In the genomic region with DNA sequence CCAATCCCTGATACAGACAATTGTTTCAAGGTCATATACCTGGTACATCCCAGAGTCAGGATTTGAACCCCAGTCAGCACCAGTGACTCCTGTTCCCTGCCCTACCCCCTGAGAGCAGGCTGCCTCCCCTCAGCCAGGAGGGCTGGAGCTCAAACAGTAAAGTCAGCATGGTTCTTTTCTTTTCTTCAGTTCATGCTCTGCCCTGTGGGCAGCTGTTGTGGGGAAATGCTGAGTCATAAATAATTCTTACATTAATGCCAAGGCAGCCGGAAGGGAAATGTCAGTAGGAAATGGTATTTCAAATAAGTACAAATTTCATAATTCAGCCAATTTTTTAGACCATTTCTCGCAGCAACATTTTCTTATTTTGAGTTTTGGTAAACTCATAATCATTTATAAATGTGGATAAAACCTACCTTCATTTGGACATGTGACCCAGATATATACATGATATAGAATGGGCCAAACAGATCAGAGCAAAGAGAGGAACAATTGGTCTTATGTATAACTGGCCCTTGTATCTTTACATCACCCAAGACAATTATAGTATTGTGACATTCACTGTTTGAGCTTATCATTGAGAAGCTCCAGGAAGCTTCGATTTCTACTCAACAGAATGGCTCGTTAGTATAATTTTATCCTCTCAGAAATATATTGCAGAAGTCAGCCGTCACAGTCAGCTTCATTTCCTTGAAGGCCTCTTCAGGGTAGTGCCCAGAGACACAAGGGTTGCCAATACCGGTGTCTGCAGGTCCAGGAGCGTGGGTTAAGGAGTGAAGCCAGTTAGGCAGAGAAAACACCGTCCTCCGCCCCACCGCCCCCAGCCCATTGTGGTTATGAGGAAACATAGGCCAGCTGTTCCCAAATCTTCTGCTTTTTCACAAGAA, we compare ENCODE assay signal across 9 cellular contexts. TPM values are rescaled to one million over a fixed set of nuclear protein-coding genes. Genes with fewer than 3 reads are reported as not detected.
DNase-seq lines count a peak whose midpoint lies in the region; ATAC-seq and TF ChIP-seq lines count a peak whose summit lies in the region.
"Had no signal": no experiment of that assay in that cellular context is flagged by ENCODE, and none has a peak within 500 bp of the region (broad histone marks: within the 10 kb centered on the region; RNA-seq: fewer than 3 reads in every experiment).

No MANE protein-coding gene starts in this region.

- intact Hi-C loops in naive thymus-derived CD4-positive, alpha-beta T cell (cut with micrococcal nuclease), result no loop called here

- H3K36me3 Mint-ChIP-seq in chondrocyte (ENCODE audit: low read depth), result no peaks in the 10 kb centered on the region
- no peaks in the 10 kb centered on the region for H3K36me3 Mint-ChIP-seq in naive thymus-derived CD4-positive, alpha-beta T cell

- H3K27me3 Mint-ChIP-seq in chondrocyte (ENCODE audit: low read depth), result no peaks in the 10 kb centered on the region
- H3K27me3 Mint-ChIP-seq in naive thymus-derived CD4-positive, alpha-beta T cell, result no peaks in the 10 kb centered on the region
- H3K27me3 Mint-ChIP-seq: central memory CD8-positive, alpha-beta T cell had no signal

- POLR2A ChIA-PET in naive thymus-derived CD4-positive, alpha-beta T cell (lab: Charles Lee), result no interaction called here

- no peaks in the 10 kb centered on the region for H3K4me1 ChIP-seq in naive thymus-derived CD4-positive, alpha-beta T cell (ENCODE audit: control insufficient read depth in 2 of 2, insufficient read depth in 2 of 2, low read length in 2 of 2)

- no peak overlapping the region for H3K4me3 ChIP-seq in naive thymus-derived CD4-positive, alpha-beta T cell (ENCODE audit: low read length)

- H3K27ac Mint-ChIP-seq in chondrocyte (ENCODE audit: unreplicated experiment), result peak overlapping the region; percentile 90
- peak overlapping the region in 1 of 9 donors; percentile 46 for H3K27ac Mint-ChIP-seq in naive thymus-derived CD4-positive, alpha-beta T cell

- no peaks in the 10 kb centered on the region for H3K27me3 ChIP-seq in naive thymus-derived CD4-positive, alpha-beta T cell (ENCODE audit: control insufficient read depth in 2 of 2, insufficient read depth in 2 of 2, low read length in 2 of 2)

- H3K9me3 Mint-ChIP-seq in chondrocyte (ENCODE audit: low read depth), result no peaks in the 10 kb centered on the region
- peaks cover 0 to 2% (median 0%) of the 10 kb centered on the region in 11 donors for H3K9me3 Mint-ChIP-seq in naive thymus-derived CD4-positive, alpha-beta T cell
- H3K9me3 Mint-ChIP-seq: central memory CD8-positive, alpha-beta T cell had no signal

- H3K27ac ChIP-seq in naive thymus-derived CD4-positive, alpha-beta T cell (ENCODE audit: low read depth, low read length), result no peak overlapping the region

- no peaks in the 10 kb centered on the region for H3K9me3 ChIP-seq in naive thymus-derived CD4-positive, alpha-beta T cell (ENCODE audit: control insufficient read depth in 2 of 3, low read length in 3 of 3)

- peak overlapping the region; percentile 43 for H3K4me3 Mint-ChIP-seq in chondrocyte (ENCODE audit: unreplicated experiment)
- H3K4me3 Mint-ChIP-seq in naive thymus-derived CD4-positive, alpha-beta T cell, result no peak overlapping the region
- H3K4me3 Mint-ChIP-seq: central memory CD8-positive, alpha-beta T cell had no signal

- CTCF ChIA-PET in naive thymus-derived CD4-positive, alpha-beta T cell (lab: Charles Lee), result no interaction called here

- ATAC-seq in GM21367 (IDR thresholded peaks at IDR 0.05; ENCODE audit: unreplicated experiment), result peak; percentile 31
- peak; percentile 66 for ATAC-seq in naive thymus-derived CD4-positive, alpha-beta T cell
- ATAC-seq in GM18517 (IDR thresholded peaks at IDR 0.05; ENCODE audit: unreplicated experiment), result no peak

- TF ChIP-seq CTCF in chondrocyte (IDR thresholded peaks at IDR 0.05), result no peak

- H3K4me1 Mint-ChIP-seq in chondrocyte (ENCODE audit: low read depth), result peaks cover 42% of the 10 kb centered on the region
- H3K4me1 Mint-ChIP-seq in naive thymus-derived CD4-positive, alpha-beta T cell, result peaks cover 0 to 29% (median 16%) of the 10 kb centered on the region in 7 donors
- H3K4me1 Mint-ChIP-seq: central memory CD8-positive, alpha-beta T cell had no signal

- no peaks in the 10 kb centered on the region for H3K36me3 ChIP-seq in naive thymus-derived CD4-positive, alpha-beta T cell (ENCODE audit: control insufficient read depth in 2 of 3, insufficient read depth in 3 of 3, low read length in 3 of 3)

- DNase-seq in AG08396 (ENCODE audit: low spot score) (peak; percentile 43), NCI-H460 (ENCODE audit: extremely low read depth, low read depth) (peak; percentile 56), chondrocyte (ENCODE audit: low spot score) (no peak), NCI-H526 treated with DMSO at 0.1 percent for 48 hours (lab: John Stamatoyannopoulos, UW) (no peak)
- DNase-seq in naive thymus-derived CD4-positive, alpha-beta T cell, result no peak
- no peak for DNase-seq in stimulated activated CD4-positive, alpha-beta T cell treated with anti-CD3 and anti-CD28 coated beads, Interleukin-1b, Interleukin-23, amount 100 ng/mL, for 48 hours

RNA-seq across cellular contexts. Expression of gene SCYGR1, which starts 28.0 kb away (rescaled TPM):
- not detected in 2 replicates for total RNA-seq in NCI-H460 (2014; rRNA removed; shearing (Covaris generic))
- polyA plus RNA-seq in NCI-H460 (2014; cell fraction: nucleus; rRNA removed), result not detected in 2 replicates
- not detected in 3 replicates for total RNA-seq in chondrocyte
- not detected for total RNA-seq in naive thymus-derived CD4-positive, alpha-beta T cell
- polyA plus RNA-seq in naive thymus-derived CD4-positive, alpha-beta T cell, result not detected

RNA-seq across cellular contexts. Expression of gene TM4SF20, which starts 36.7 kb away (rescaled TPM):
- total RNA-seq in NCI-H460 (2014; rRNA removed; shearing (Covaris generic)), result 0.72 and 0.99 TPM in 2 replicates
- polyA plus RNA-seq in NCI-H460 (2014; cell fraction: nucleus; rRNA removed), result 8.6 and 12.1 TPM in 2 replicates
- total RNA-seq in chondrocyte, result not detected in 3 replicates
- total RNA-seq in naive thymus-derived CD4-positive, alpha-beta T cell, result not detected
- under 1 TPM in 1 of 2 donors, not detected in 1; 0.09 TPM for polyA plus RNA-seq in naive thymus-derived CD4-positive, alpha-beta T cell

RNA-seq across cellular contexts. Expression of gene AGFG1, which starts 56.2 kb away (rescaled TPM):
- total RNA-seq in NCI-H460 (2014; rRNA removed; shearing (Covaris generic)), result 191 and 213 TPM in 2 replicates
- 83.1 and 87.0 TPM in 2 replicates for polyA plus RNA-seq in NCI-H460 (2014; cell fraction: nucleus; rRNA removed)
- 49.3 to 49.5 TPM (median 49.3 TPM) in 3 replicates for total RNA-seq in chondrocyte
- total RNA-seq in naive thymus-derived CD4-positive, alpha-beta T cell, result 10 to 100 TPM; 52.8 to 84.5 (median 58.2) TPM
- 10 to 100 TPM; 10.6 to 29.5 TPM for polyA plus RNA-seq in naive thymus-derived CD4-positive, alpha-beta T cell

Comparison
In these comparisons a context has a peak if more than half of its experiments do, and no peak if none do; other contexts are left out.
1. DNase-seq: peak in AG08396 (single experiment) and NCI-H460 (single experiment); none in chondrocyte (single experiment), naive thymus-derived CD4-positive, alpha-beta T cell (0 of 9), NCI-H526 treated with DMSO at 0.1 percent for 48 hours (single experiment) and stimulated activated CD4-positive, alpha-beta T cell treated with anti-CD3 and anti-CD28 coated beads, Interleukin-1b, Interleukin-23, amount 100 ng/mL, for 48 hours (single experiment).